ENCODE assay signal across 9 cellular contexts in genomic region chr1:15683411-15684039, GRCh38. TPM values are rescaled to one million over a fixed set of nuclear protein-coding genes. Genes with fewer than 3 reads are reported as not detected.
A peak's percentile ranks its signal among the peaks of the same experiment; 100 is the strongest.
DNase-seq lines count a peak whose midpoint lies in the region; ATAC-seq and TF ChIP-seq lines count a peak whose summit lies in the region.
"Had no signal": no experiment of that assay in that cellular context is flagged by ENCODE, and none has a peak within 500 bp of the region (broad histone marks: within the 10 kb centered on the region; RNA-seq: fewer than 3 reads in every experiment).

No MANE protein-coding gene starts in this region.

- peak overlapping the region; percentile 72 for H3K4me2 ChIP-seq in OCI-LY1 (ENCODE audit: low read length)

- peak overlapping the region; percentile 37 for H3K27ac ChIP-seq in OCI-LY1 (ENCODE audit: low read depth, low read length, poor library complexity, severe bottlenecking)

- intact Hi-C loops in head of caudate nucleus (cut with DNase I), result no loop called here

- H3K4me1 Mint-ChIP-seq in nephron, result peaks cover 31% of the 10 kb centered on the region

- ATAC-seq in HG03571 (IDR thresholded peaks at IDR 0.05; ENCODE audit: unreplicated experiment), result no peak

- H3F3A ChIP-seq in OCI-LY1 (ENCODE audit: insufficient read depth, low read length), result no peaks in the 10 kb centered on the region

- peaks cover under 1% of the 10 kb centered on the region for H3K9me3 Mint-ChIP-seq in nephron

- peaks cover 17% of the 10 kb centered on the region for H3K36me3 Mint-ChIP-seq in nephron (ENCODE audit: low read depth)

- peak overlapping the region; percentile 88 to 92 (median 89) for H3K4me3 Mint-ChIP-seq in nephron

- no peak overlapping the region for H2AFZ ChIP-seq in OCI-LY1 (ENCODE audit: low read length)

- peak overlapping the region; percentile 94 to 98 (median 97) for H3K27ac Mint-ChIP-seq in nephron

- TF ChIP-seq CTCF in BE2C (IDR thresholded peaks at IDR 0.05; ENCODE audit: low read depth, low read length), result no peak
- TF ChIP-seq CTCF in OCI-LY1 (IDR thresholded peaks at IDR 0.05; ENCODE audit: low read length), result no peak
- no peak for TF ChIP-seq CTCF in nephron (IDR thresholded peaks at IDR 0.05; ENCODE audit: unreplicated experiment in 3 of 3)

- no peaks in the 10 kb centered on the region for H3K4me1 ChIP-seq in BE2C
- H3K4me1 ChIP-seq in OCI-LY1 (ENCODE audit: insufficient read depth, low read length, severe bottlenecking), result peaks cover 30% of the 10 kb centered on the region
- H3K4me1 ChIP-seq in endocrine pancreas (ENCODE audit: control insufficient read depth, insufficient read depth, low read length), result peaks cover 4% of the 10 kb centered on the region

- H3K4me3 ChIP-seq in BE2C (ENCODE audit: low read depth, low read length) (peak overlapping the region; percentile 63), OCI-LY1 (ENCODE audit: low read depth, low read length, poor library complexity, severe bottlenecking) (peak overlapping the region; percentile 77), endocrine pancreas (ENCODE audit: control insufficient read depth, insufficient read depth, low read length) (no peak overlapping the region)

- peaks cover 28% of the 10 kb centered on the region for H3K79me2 ChIP-seq in OCI-LY1 (ENCODE audit: insufficient read depth, low read length)

- no peaks in the 10 kb centered on the region for H4K20me1 ChIP-seq in OCI-LY1 (ENCODE audit: insufficient read depth, low read length)

- DNase-seq in BE2C (no peak), head of caudate nucleus (no peak), NCI-H2171 (lab: John Stamatoyannopoulos, UW) (no peak), DMS53 treated with DMSO at 0.1 percent for 48 hours (lab: John Stamatoyannopoulos, UW; ENCODE audit: unreplicated experiment) (no peak)
- DNase-seq: NCI-H524 had no signal

- H3K36me3 ChIP-seq in BE2C (no peaks in the 10 kb centered on the region), OCI-LY1 (ENCODE audit: insufficient read depth, low read length) (peaks cover 8% of the 10 kb centered on the region; the same call in 1 of the 2 replicates), endocrine pancreas (ENCODE audit: control insufficient read depth, insufficient read depth, low read length) (no peaks in the 10 kb centered on the region)

- no peaks in the 10 kb centered on the region for H3K9me3 ChIP-seq in BE2C
- no peaks in the 10 kb centered on the region for H3K9me3 ChIP-seq in OCI-LY1 (ENCODE audit: low read length)
- H3K9me3 ChIP-seq in endocrine pancreas (ENCODE audit: control insufficient read depth, low read length), result no peaks in the 10 kb centered on the region

- H3K9ac ChIP-seq in OCI-LY1 (ENCODE audit: low read length) (peak overlapping the region; percentile 90), endocrine pancreas (ENCODE audit: control insufficient read depth, insufficient read depth, low read length) (peak overlapping the region; percentile 86)

- H3K27me3 Mint-ChIP-seq in nephron (ENCODE audit: low read depth), result peaks cover 6% of the 10 kb centered on the region

- no peaks in the 10 kb centered on the region for H3K27me3 ChIP-seq in BE2C
- no peaks in the 10 kb centered on the region for H3K27me3 ChIP-seq in OCI-LY1 (ENCODE audit: insufficient read depth, low read length)
- no peaks in the 10 kb centered on the region for H3K27me3 ChIP-seq in endocrine pancreas (ENCODE audit: control insufficient read depth, insufficient read depth, low read length)

- no peaks in the 10 kb centered on the region for H3K9me2 ChIP-seq in OCI-LY1 (ENCODE audit: low read depth, low read length)

RNA-seq across cellular contexts. Expression of gene PLEKHM2, which starts 0.6 kb away (rescaled TPM):
- 58.2 TPM for polyA plus RNA-seq in BE2C (2012; ENCODE audit: insufficient read depth, insufficient read length, low read depth)

RNA-seq across cellular contexts. Expression of gene SLC25A34, which starts 52.5 kb away (rescaled TPM):
- 1.4 TPM for polyA plus RNA-seq in BE2C (2012; ENCODE audit: insufficient read depth, insufficient read length, low read depth)

RNA-seq across cellular contexts. Expression of gene TMEM82, which starts 58.8 kb away (rescaled TPM):
- polyA plus RNA-seq in BE2C (2012; ENCODE audit: insufficient read depth, insufficient read length, low read depth), result not detected
